In the genomic region with DNA sequence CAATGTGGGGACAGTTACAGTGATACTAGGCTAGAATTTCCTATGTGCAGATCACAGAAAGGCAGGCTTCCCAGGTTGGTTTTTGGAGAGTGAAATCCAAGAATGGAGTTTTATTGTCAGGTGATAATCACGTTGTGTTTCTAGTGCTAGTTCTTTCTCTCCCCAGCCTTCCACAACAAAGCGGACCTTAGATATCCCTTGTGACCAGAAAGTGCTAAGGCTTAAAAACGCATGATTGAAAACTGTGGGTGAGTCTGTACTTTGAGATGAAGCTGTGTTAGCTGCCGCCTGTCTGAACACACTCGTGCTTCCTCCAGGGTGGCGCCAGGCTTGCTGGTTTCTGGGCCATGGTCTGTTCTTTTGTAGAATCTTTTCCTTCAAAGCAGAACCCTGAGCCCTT, we compare ENCODE assay signal across 16 cellular contexts. TPM values are rescaled to one million over a fixed set of nuclear protein-coding genes. Genes with fewer than 3 reads are reported as not detected.
DNase-seq lines count a peak whose midpoint lies in the region; ATAC-seq, FAIRE-seq and TF ChIP-seq lines count a peak whose summit lies in the region.
"Had no signal": no experiment of that assay in that cellular context is flagged by ENCODE, and none has a peak within 500 bp of the region (broad histone marks: within the 10 kb centered on the region; RNA-seq: fewer than 3 reads in every experiment).

No MANE protein-coding gene starts in this region.

- H3K4me1 ChIP-seq in SJCRH30 (peaks cover 26% of the 10 kb centered on the region), K562 (replicated peaks in 1 of 2; ENCODE audit: control insufficient read depth in 2 of 2, insufficient read depth in 2 of 2, low read length in 2 of 2) (peaks cover 0 to 12% of the 10 kb centered on the region in 2 experiments; a peak in 2 of 5 replicates)
- H3K4me1 ChIP-seq: A549, BE2C, Caco-2, HAP-1 had no signal

- BruUV-seq in K562 (replicated peaks; lab: Mats Ljungman, UMichigan), result no TSS peak

- H3K36me3 Mint-ChIP-seq in stimulated activated effector memory CD8-positive, alpha-beta T cell treated with anti-CD3 and anti-CD28 coated beads, Interleukin-12 subunit alpha, Interleukin-12 subunit beta, amount 100 ng/mL, for 72 hours, result peaks cover 62% of the 10 kb centered on the region

- H3K9me3 ChIP-seq in SJCRH30 (replicated peaks), result no peaks in the 10 kb centered on the region
- H3K9me3 ChIP-seq in K562 (replicated peaks; ENCODE audit: control insufficient read depth, insufficient read depth, low read depth, low read length), result no peaks in the 10 kb centered on the region
- H3K9me3 ChIP-seq: A549, BE2C, Caco-2, HAP-1 had no signal

- no peak for TF ChIP-seq RAD21 in K562 (CRISPR knock-in tag; conservative IDR thresholded peaks at IDR 0.05 in 1 of 2, IDR thresholded peaks at IDR 0.05 in 1 of 2)

- H3K4me3 Mint-ChIP-seq in stimulated activated effector memory CD8-positive, alpha-beta T cell treated with anti-CD3 and anti-CD28 coated beads, Interleukin-12 subunit alpha, Interleukin-12 subunit beta, amount 100 ng/mL, for 72 hours, result no peak overlapping the region
- H3K4me3 Mint-ChIP-seq: CD14-positive monocyte; CD8-positive, alpha-beta T cell had no signal

- in situ Hi-C loops in K562 (cut with MboI), result no loop called here

- no peak overlapping the region for H2AFZ ChIP-seq in K562 (ENCODE audit: low read depth, low read length)

- no peak for TF ChIP-seq EP300 in K562 (IDR thresholded peaks at IDR 0.05; ENCODE audit: low read length)

- H3K27ac Mint-ChIP-seq in stimulated activated effector memory CD8-positive, alpha-beta T cell treated with anti-CD3 and anti-CD28 coated beads, Interleukin-12 subunit alpha, Interleukin-12 subunit beta, amount 100 ng/mL, for 72 hours, result peak overlapping the region; percentile 4
- H3K27ac Mint-ChIP-seq: CD8-positive, alpha-beta T cell had no signal

- no peaks in the 10 kb centered on the region for H3K9me3 Mint-ChIP-seq in stimulated activated effector memory CD8-positive, alpha-beta T cell treated with anti-CD3 and anti-CD28 coated beads, Interleukin-12 subunit alpha, Interleukin-12 subunit beta, amount 100 ng/mL, for 72 hours
- H3K9me3 Mint-ChIP-seq: CD8-positive, alpha-beta T cell had no signal

- H3K36me3 ChIP-seq in SJCRH30, result peaks cover 3% of the 10 kb centered on the region; the same call in 1 of the 2 replicates
- H3K36me3 ChIP-seq in K562 (ENCODE audit: control insufficient read depth, insufficient read depth, low read length), result peaks cover 23% of the 10 kb centered on the region; the same call in 2 of the 3 replicates

- intact Hi-C loops in K562 (cut with micrococcal nuclease), result no loop called here
- intact Hi-C loops in posterior vena cava (cut with DNase I), result no loop called here

- H4K20me1 ChIP-seq in K562 (replicated peaks; ENCODE audit: control insufficient read depth, insufficient read depth, low read length), result 0 out of 2 replicates have a peak, but pooled peaks cover 3% of the 10 kb centered on the region

- POLR2A ChIA-PET in K562 (lab: Yijun Ruan, JAX), result no interaction called here

- no peak for FAIRE-seq in K562 (lab: Jason Lieb, UNC)
- FAIRE-seq: A549, H1 had no signal

- H3K4me3 ChIP-seq in SJCRH30, result no peak overlapping the region
- H3K4me3 ChIP-seq in K562, result no peak overlapping the region
- H3K4me3 ChIP-seq: A549, HAP-1 had no signal

- H3K27ac ChIP-seq in SJCRH30, result peak overlapping the region; percentile 90
- H3K27ac ChIP-seq in K562 (ENCODE audit: extremely low read depth, low read depth, low read length), result no peak overlapping the region
- H3K27ac ChIP-seq: A549 had no signal

- CTCF ChIA-PET in K562 (lab: Yijun Ruan, JAX; ENCODE audit: low intra/inter-chr PET ratio), result no interaction called here

- H3K9me1 ChIP-seq in K562 (ENCODE audit: control insufficient read depth, insufficient read depth, low read length), result no peaks in the 10 kb centered on the region

- H3K79me2 ChIP-seq in K562 (ENCODE audit: control insufficient read depth, insufficient read depth, low read length), result no peaks in the 10 kb centered on the region

- TF ChIP-seq POLR2A in K562 (conservative IDR thresholded peaks at IDR 0.05), result no peak

- DNase-seq in SJCRH30 (no peak), K562 (ENCODE audit: extremely low read depth in 1 of 4, low spot score in 3 of 4) (no peak), posterior vena cava (ENCODE audit: low spot score) (peak; percentile 34), GF-D8 (lab: John Stamatoyannopoulos, UW) (no peak), NCI-H2081 (lab: John Stamatoyannopoulos, UW) (no peak), SIG-M5 treated with dmso at 0.1 percent for 504 hours (lab: John Stamatoyannopoulos, UW; ENCODE audit: unreplicated experiment) (no peak)
- DNase-seq in stimulated activated effector memory CD8-positive, alpha-beta T cell treated with anti-CD3 and anti-CD28 coated beads, Interleukin-12 subunit alpha, Interleukin-12 subunit beta, amount 100 ng/mL, for 72 hours (ENCODE audit: low spot score in 2 of 2), result no peak
- DNase-seq: BE2C; Caco-2; CD8-positive, alpha-beta T cell; DND-41; GDM1 had no signal

- H3K27me3 ChIP-seq in SJCRH30 (no peaks in the 10 kb centered on the region), K562 (ENCODE audit: control insufficient read depth in 2 of 2, insufficient read depth in 2 of 2, low read length in 2 of 2) (no peaks in the 10 kb centered on the region)
- H3K27me3 ChIP-seq: BE2C had no signal

- no peak for ATAC-seq in K562
- no peak for ATAC-seq in stimulated activated effector memory CD8-positive, alpha-beta T cell treated with anti-CD3 and anti-CD28 coated beads, Interleukin-12 subunit alpha, Interleukin-12 subunit beta, amount 100 ng/mL, for 72 hours
- ATAC-seq: A549; CD8-positive, alpha-beta T cell had no signal

- H3K9ac ChIP-seq in K562 (ENCODE audit: insufficient read depth in 1 of 2, low read depth in 2 of 2, low read length in 2 of 2), result no peak overlapping the region

- TF ChIP-seq CTCF in K562 (IDR thresholded peaks at IDR 0.05 in 2 of 3, conservative IDR thresholded peaks at IDR 0.05 in 1 of 3; ENCODE audit: insufficient read depth in 2 of 3, low read depth in 1 of 3, low read length in 3 of 3), result no peak

- no peak overlapping the region for H3K4me2 ChIP-seq in K562 (ENCODE audit: insufficient read depth, low read length)
- H3K4me2 ChIP-seq: A549 had no signal

- WGBS in K562 (ENCODE audit: insufficient coverage, low coverage, missing lambda C conversion rate), result 70% methylated on average over 6 of the region's 6 CpGs

- peaks cover 6% of the 10 kb centered on the region for H3K4me1 Mint-ChIP-seq in stimulated activated effector memory CD8-positive, alpha-beta T cell treated with anti-CD3 and anti-CD28 coated beads, Interleukin-12 subunit alpha, Interleukin-12 subunit beta, amount 100 ng/mL, for 72 hours

TF ChIP-seq in K562, 482 proteins besides CTCF, POLR2A, EP300 and RAD21:
- TF ChIP-seq, protein P1, sequence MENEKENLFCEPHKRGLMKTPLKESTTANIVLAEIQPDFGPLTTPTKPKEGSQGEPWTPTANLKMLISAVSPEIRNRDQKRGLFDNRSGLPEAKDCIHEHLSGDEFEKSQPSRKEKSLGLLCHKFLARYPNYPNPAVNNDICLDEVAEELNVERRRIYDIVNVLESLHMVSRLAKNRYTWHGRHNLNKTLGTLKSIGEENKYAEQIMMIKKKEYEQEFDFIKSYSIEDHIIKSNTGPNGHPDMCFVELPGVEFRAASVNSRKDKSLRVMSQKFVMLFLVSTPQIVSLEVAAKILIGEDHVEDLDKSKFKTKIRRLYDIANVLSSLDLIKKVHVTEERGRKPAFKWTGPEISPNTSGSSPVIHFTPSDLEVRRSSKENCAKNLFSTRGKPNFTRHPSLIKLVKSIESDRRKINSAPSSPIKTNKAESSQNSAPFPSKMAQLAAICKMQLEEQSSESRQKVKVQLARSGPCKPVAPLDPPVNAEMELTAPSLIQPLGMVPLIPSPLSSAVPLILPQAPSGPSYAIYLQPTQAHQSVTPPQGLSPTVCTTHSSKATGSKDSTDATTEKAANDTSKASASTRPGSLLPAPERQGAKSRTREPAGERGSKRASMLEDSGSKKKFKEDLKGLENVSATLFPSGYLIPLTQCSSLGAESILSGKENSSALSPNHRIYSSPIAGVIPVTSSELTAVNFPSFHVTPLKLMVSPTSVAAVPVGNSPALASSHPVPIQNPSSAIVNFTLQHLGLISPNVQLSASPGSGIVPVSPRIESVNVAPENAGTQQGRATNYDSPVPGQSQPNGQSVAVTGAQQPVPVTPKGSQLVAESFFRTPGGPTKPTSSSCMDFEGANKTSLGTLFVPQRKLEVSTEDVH (IDR thresholded peaks at IDR 0.05; ENCODE audit: low read depth, partially characterized antibody), result no peak
- no peak for TF ChIP-seq RBFOX2 (IDR thresholded peaks at IDR 0.05; ENCODE audit: low read depth, low read length)
- peak; percentile 65 for TF ChIP-seq ZFP36 (IDR thresholded peaks at IDR 0.05; ENCODE audit: low read depth, low read length, partially characterized antibody)

RNA-seq across cellular contexts. Expression of a gene that starts 52.1 kb away (rescaled TPM):
- total RNA-seq in SJCRH30 (2014; rRNA removed; shearing (Covaris generic)), result 18.4 and 20.2 TPM in 2 replicates
- total RNA-seq in K562 (2011; cell fraction: chromatin; rRNA removed; ENCODE audit: low replicate concordance), result 107 and 121 TPM in 2 replicates
- 56.7 and 71.4 TPM in 2 replicates for total RNA-seq in K562 (2011; cell fraction: nucleolus; rRNA removed)
- 79.5 and 85.3 TPM in 2 replicates for total RNA-seq in K562 (2011; cell fraction: nucleoplasm; rRNA removed)
- total RNA-seq in K562 (2014; rRNA removed) (17.1 and 22.1 TPM in 2 replicates), K562 (2014; rRNA removed; fragmentation: Illumina TruSeq; extraction: Trizol) (10.7 and 15.6 TPM in 2 replicates), K562 (2015; rRNA removed; fragmentation: Illumina TruSeq; extraction: Trizol) (14.4 and 16.1 TPM in 2 replicates), K562 (2021) (21.7 and 25.7 TPM in 2 replicates), posterior vena cava (10 to 100 TPM; 14.7 to 20.9 TPM)
- polyA plus RNA-seq in K562 (2011; rRNA removed) (12.1 and 13.1 TPM in 2 replicates), K562 (2014; fragmentation: Illumina TruSeq; extraction: Trizol) (13.0 and 19.2 TPM in 2 replicates), K562 (2014; fragmentation: Nextera tagmentation; extraction: Ambion mirVana) (1 to 10 TPM; 4.6 to 4.7 TPM), K562 (2014; rRNA removed) (16.0 and 19.0 TPM in 2 replicates)
- 13.7 and 18.2 TPM in 2 replicates for polyA plus RNA-seq in K562 (2011; cell fraction: cytosol; rRNA removed)
- 30.9 and 42.3 TPM in 2 replicates for polyA plus RNA-seq in K562 (2011; cell fraction: nucleus; rRNA removed)
- polyA plus RNA-seq in K562 (2012), result 19.2 and 21.4 TPM in 2 replicates
- polyA minus RNA-seq in K562 (2011; rRNA and poly(A)+ RNA removed), result 22.0 and 25.5 TPM in 2 replicates
- 12.1 and 21.2 TPM in 2 replicates for polyA minus RNA-seq in K562 (2011; cell fraction: cytosol; rRNA and poly(A)+ RNA removed)
- polyA minus RNA-seq in K562 (2011; cell fraction: nucleus; rRNA and poly(A)+ RNA removed), result 32.4 and 45.1 TPM in 2 replicates
